In the genomic region with DNA sequence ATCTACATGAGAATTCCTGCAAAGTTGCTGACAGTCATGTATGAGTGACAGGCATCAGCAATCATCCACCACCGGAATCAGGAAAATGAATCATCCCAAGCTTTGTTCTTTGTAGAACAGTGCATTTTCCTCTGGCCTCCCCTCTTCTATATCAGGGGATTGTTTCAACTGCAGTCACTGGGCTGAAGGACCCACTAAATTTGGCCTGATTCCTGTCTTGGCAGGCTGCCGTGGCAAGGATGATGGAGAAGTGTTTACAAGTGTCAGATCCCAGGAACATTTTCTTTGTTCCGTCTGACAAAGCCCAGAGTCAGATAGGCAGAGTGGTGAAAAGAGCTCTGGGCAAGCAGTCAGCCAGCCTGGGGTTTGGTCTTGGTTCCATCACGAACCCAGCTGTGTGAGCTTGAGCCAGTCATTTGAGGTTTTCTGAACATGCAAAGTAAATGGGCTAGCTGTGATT, we compare ENCODE assay signal across 10 cellular contexts.
DNase-seq lines count a peak whose midpoint lies in the region; ATAC-seq and TF ChIP-seq lines count a peak whose summit lies in the region.
"Had no signal": no experiment of that assay in that cellular context is flagged by ENCODE, and none has a peak within 500 bp of the region (broad histone marks: within the 10 kb centered on the region; RNA-seq: fewer than 3 reads in every experiment).

No MANE protein-coding gene starts in this region.

- ATAC-seq in left lung (peak; percentile 69), GM21381 (IDR thresholded peaks at IDR 0.05; ENCODE audit: unreplicated experiment) (no peak), HG02870 (IDR thresholded peaks at IDR 0.05; ENCODE audit: unreplicated experiment) (no peak)

- H3K4me3 ChIP-seq in A673 (ENCODE audit: low read depth, low read length, poor library complexity, severe bottlenecking) (no peak overlapping the region), left lung (no peak overlapping the region)

- CTCF ChIA-PET in A673 (lab: Charles Lee) = interaction anchor here (0.6 to 1.1 kb wide), 3 partner anchors 14 to 263 kb away, joined by 3 read pairs; no protein-coding TSS in a partner anchor

- H3K4me1 ChIP-seq in A673 (ENCODE audit: insufficient read depth, low read length, poor library complexity, severe bottlenecking) = peaks cover 23% of the 10 kb centered on the region
- no peaks in the 10 kb centered on the region for H3K4me1 ChIP-seq in left lung

- H3K27ac ChIP-seq in A673 (ENCODE audit: low read depth, low read length, poor library complexity, severe bottlenecking) (no peak overlapping the region), left lung (peak overlapping the region in 1 of 2 donors; percentile 33)

- H3K4me3 Mint-ChIP-seq in brain (peak overlapping the region in 1 of 5 experiments; percentile 51), type B pancreatic cell (no peak overlapping the region)

- POLR2A ChIA-PET in A673 (lab: Charles Lee; ENCODE audit: low non-redundant PET) = no interaction called here

- H3K9me3 Mint-ChIP-seq in brain (peaks cover 0 to 10% (median 0%) of the 10 kb centered on the region in 5 experiments), type B pancreatic cell (peaks cover 4% of the 10 kb centered on the region)

- H3K36me3 ChIP-seq in A673 (ENCODE audit: insufficient read depth, low read length, poor library complexity, severe bottlenecking) (no peaks in the 10 kb centered on the region), left lung (no peaks in the 10 kb centered on the region)

- no peaks in the 10 kb centered on the region for H3K36me3 Mint-ChIP-seq in brain
- H3K36me3 Mint-ChIP-seq in type B pancreatic cell = no peaks in the 10 kb centered on the region

- H3K27me3 Mint-ChIP-seq in brain = no peaks in the 10 kb centered on the region
- H3K27me3 Mint-ChIP-seq in type B pancreatic cell = no peaks in the 10 kb centered on the region

- TF ChIP-seq CTCF in A673 (conservative IDR thresholded peaks at IDR 0.05; ENCODE audit: low read depth, low read length) (no peak), brain (conservative IDR thresholded peaks at IDR 0.05) (no peak), left lung (IDR thresholded peaks at IDR 0.05) (no peak), type B pancreatic cell (conservative IDR thresholded peaks at IDR 0.05) (no peak)

- intact Hi-C loops in A673 (cut with micrococcal nuclease; ENCODE audit: unreplicated experiment) = no loop called here
- intact Hi-C loops in left lung (cut with DNase I) = no loop called here

- DNase-seq in A673 (ENCODE audit: low spot score) (peak; percentile 71), NCI-H128 (lab: John Stamatoyannopoulos, UW; ENCODE audit: unreplicated experiment) (peak; percentile 60), left lung (peak in 1 of 2 donors; percentile 47), type B pancreatic cell (ENCODE audit: extremely low spot score, unreplicated experiment) (no peak), cerebellar nuclear complex (lab: John Stamatoyannopoulos, UW) (no peak)
- DNase-seq: activated CD4-positive, CD25-positive, alpha-beta regulatory T cell treated with anti-CD3 and anti-CD28 coated beads, Interleukin-2, amount 50 U/mL, for 72 hours; NCI-H82 had no signal

- H3K27ac Mint-ChIP-seq in brain (peak overlapping the region in 3 of 5 experiments; percentile 70 to 79 (median 71)), type B pancreatic cell (no peak overlapping the region)

- no peaks in the 10 kb centered on the region for H3K27me3 ChIP-seq in A673 (replicated peaks; ENCODE audit: insufficient read depth, low read depth, low read length, poor library complexity)
- no peaks in the 10 kb centered on the region for H3K27me3 ChIP-seq in left lung

- no peaks in the 10 kb centered on the region for H3K9me3 ChIP-seq in A673 (ENCODE audit: low read depth, low read length, poor library complexity, severe bottlenecking)
- H3K9me3 ChIP-seq in left lung = no peaks in the 10 kb centered on the region

- H3K4me1 Mint-ChIP-seq in brain = peaks cover 44% of the 10 kb centered on the region
- peaks cover 21% of the 10 kb centered on the region for H3K4me1 Mint-ChIP-seq in type B pancreatic cell (ENCODE audit: unreplicated experiment)

- no TSS peak for BruUV-seq in A673 (replicated peaks; lab: Mats Ljungman, UMichigan)

Comparison
In these comparisons a context has a peak if more than half of its experiments do, and no peak if none do; other contexts are left out.
1. DNase-seq: peak in A673 (single experiment) and NCI-H128 (single experiment); none in type B pancreatic cell (single experiment) and cerebellar nuclear complex (0 of 2).